Comparison of ENCODE assay signal across 18 cellular contexts in genomic region chr16:26391833-26392232, GRCh38.
A peak's percentile ranks its signal among the peaks of the same experiment; 100 is the strongest.
DNase-seq lines count a peak whose midpoint lies in the region; ATAC-seq, FAIRE-seq and TF ChIP-seq lines count a peak whose summit lies in the region.
"Had no signal": no experiment of that assay in that cellular context is flagged by ENCODE, and none has a peak within 500 bp of the region (broad histone marks: within the 10 kb centered on the region; RNA-seq: fewer than 3 reads in every experiment).

No MANE protein-coding gene starts in this region.

- H4K8ac ChIP-seq in mesendoderm (ENCODE audit: low read depth, low read length): no peak overlapping the region

- DNase-seq in SHP77 (lab: John Stamatoyannopoulos, UW) (peak; percentile 11 to 37), SHP77 treated with DMSO at 0.1 percent for 48 hours (lab: John Stamatoyannopoulos, UW) (no peak), NCI-H82 (lab: John Stamatoyannopoulos, UW) (peak; percentile 44), K562 (ENCODE audit: extremely low read depth in 1 of 4, low spot score in 3 of 4) (no peak), mesendoderm (peak; percentile 51), A172 (ENCODE audit: low spot score) (no peak), pancreas (no peak)
- DNase-seq in effector memory CD8-positive, alpha-beta T cell: no peak
- DNase-seq: ACHN; CD4-positive, CD25-positive, alpha-beta regulatory T cell; DMS53; GF-D8; GM23248; H9 had no signal

- no TSS peak for BruUV-seq in K562 (replicated peaks; lab: Mats Ljungman, UMichigan)

- H3K27ac ChIP-seq in K562 (ENCODE audit: extremely low read depth, low read depth, low read length): no peak overlapping the region
- no peak overlapping the region for H3K27ac ChIP-seq in mesendoderm (ENCODE audit: low read depth, low read length)
- no peak overlapping the region for H3K27ac ChIP-seq in pancreas
- H3K27ac ChIP-seq: 22Rv1; BLaER1 treated with 17β-estradiol and CSF1 and Interleukin-3, amounts not matched to agents 10 nM and 100 nM; GM23248 had no signal

- TF ChIP-seq EP300 in K562 (IDR thresholded peaks at IDR 0.05; ENCODE audit: low read length): no peak

- H2BK5ac ChIP-seq in mesendoderm (ENCODE audit: low read length): no peak overlapping the region

- no peaks in the 10 kb centered on the region for H3K36me3 Mint-ChIP-seq in effector memory CD8-positive, alpha-beta T cell (ENCODE audit: insufficient read depth)
- H3K36me3 Mint-ChIP-seq: CD4-positive, CD25-positive, alpha-beta regulatory T cell had no signal

- no peak for TF ChIP-seq POLR2A in K562 (conservative IDR thresholded peaks at IDR 0.05)

- H3K4me3 Mint-ChIP-seq in effector memory CD8-positive, alpha-beta T cell: no peak overlapping the region
- H3K4me3 Mint-ChIP-seq: CD4-positive, CD25-positive, alpha-beta regulatory T cell; H9 had no signal

- ATAC-seq in K562: no peak
- ATAC-seq in pancreas: no peak
- no peak for ATAC-seq in effector memory CD8-positive, alpha-beta T cell (replicated peaks)

- H2AFZ ChIP-seq in K562 (ENCODE audit: low read depth, low read length): no peak overlapping the region
- H2AFZ ChIP-seq: GM23248 had no signal

- H3K4ac ChIP-seq in mesendoderm (ENCODE audit: low read depth, low read length): no peak overlapping the region

- TF ChIP-seq CTCF in K562 (IDR thresholded peaks at IDR 0.05 in 2 of 3, conservative IDR thresholded peaks at IDR 0.05 in 1 of 3; ENCODE audit: insufficient read depth in 2 of 3, low read depth in 1 of 3, low read length in 3 of 3): no peak
- TF ChIP-seq CTCF in pancreas (IDR thresholded peaks at IDR 0.05): no peak

- intact Hi-C loops in K562 (cut with micrococcal nuclease): no loop called here
- intact Hi-C loops in pancreas (cut with DNase I): no loop called here

- no peaks in the 10 kb centered on the region for H3K9me1 ChIP-seq in K562 (ENCODE audit: control insufficient read depth, insufficient read depth, low read length)

- H3K4me1 Mint-ChIP-seq in effector memory CD8-positive, alpha-beta T cell (ENCODE audit: low read depth in 2 of 2): no peaks in the 10 kb centered on the region
- H3K4me1 Mint-ChIP-seq: CD4-positive, CD25-positive, alpha-beta regulatory T cell; H9 had no signal

- no peak overlapping the region for H3K9ac ChIP-seq in K562 (ENCODE audit: insufficient read depth in 1 of 2, low read depth in 2 of 2, low read length in 2 of 2)
- no peak overlapping the region for H3K9ac ChIP-seq in mesendoderm (ENCODE audit: low read length)
- H3K9ac ChIP-seq: BLaER1 treated with 17β-estradiol and CSF1 and Interleukin-3, amounts not matched to agents 10 nM and 100 nM; GM23248 had no signal

- H3K27me3 Mint-ChIP-seq in effector memory CD8-positive, alpha-beta T cell: peaks cover 19 to 21% of the 10 kb centered on the region in 2 donors
- H3K27me3 Mint-ChIP-seq: CD4-positive, CD25-positive, alpha-beta regulatory T cell had no signal

- H3K27me3 ChIP-seq in K562 (ENCODE audit: control insufficient read depth in 2 of 2, insufficient read depth in 2 of 2, low read length in 2 of 2) (no peaks in the 10 kb centered on the region), mesendoderm (ENCODE audit: insufficient read depth, low read length, poor library complexity) (no peaks in the 10 kb centered on the region), pancreas (peaks cover 0 to 14% (median 2%) of the 10 kb centered on the region in 4 donors)

- CTCF ChIA-PET in K562 (lab: Yijun Ruan, JAX; ENCODE audit: low intra/inter-chr PET ratio): no interaction called here

- H4K20me1 ChIP-seq in K562 (replicated peaks; ENCODE audit: control insufficient read depth, insufficient read depth, low read length): no peaks in the 10 kb centered on the region
- H4K20me1 ChIP-seq: BLaER1 treated with 17β-estradiol and CSF1 and Interleukin-3, amounts not matched to agents 10 nM and 100 nM had no signal

- no peak overlapping the region for H3K23ac ChIP-seq in mesendoderm (ENCODE audit: low read length)

- POLR2A ChIA-PET in K562 (lab: Yijun Ruan, JAX): no interaction called here

- H3K4me2 ChIP-seq in K562 (ENCODE audit: insufficient read depth, low read length) (no peak overlapping the region), mesendoderm (ENCODE audit: low read length) (no peak overlapping the region)
- H3K4me2 ChIP-seq: BLaER1 treated with 17β-estradiol and CSF1 and Interleukin-3, amounts not matched to agents 10 nM and 100 nM had no signal

- TF ChIP-seq RAD21 in K562 (CRISPR knock-in tag; conservative IDR thresholded peaks at IDR 0.05 in 1 of 2, IDR thresholded peaks at IDR 0.05 in 1 of 2): no peak

- no peak overlapping the region for H3K4me3 ChIP-seq in K562
- H3K4me3 ChIP-seq in mesendoderm (ENCODE audit: low read length): no peak overlapping the region
- H3K4me3 ChIP-seq in pancreas: no peak overlapping the region
- H3K4me3 ChIP-seq: BLaER1 treated with 17β-estradiol and CSF1 and Interleukin-3, amounts not matched to agents 10 nM and 100 nM; GM23248 had no signal

- no peak overlapping the region for H2BK15ac ChIP-seq in mesendoderm (replicated peaks; ENCODE audit: low read depth)

- peaks cover 3 to 7% of the 10 kb centered on the region in 2 donors for H3K9me3 Mint-ChIP-seq in effector memory CD8-positive, alpha-beta T cell
- H3K9me3 Mint-ChIP-seq: H9 had no signal

- H2AK5ac ChIP-seq in mesendoderm (ENCODE audit: low read length): no peak overlapping the region

- H3K4me1 ChIP-seq in K562 (replicated peaks in 1 of 2; ENCODE audit: control insufficient read depth in 2 of 2, insufficient read depth in 2 of 2, low read length in 2 of 2) (no peaks in the 10 kb centered on the region), mesendoderm (ENCODE audit: control insufficient read depth, low read depth, low read length) (no peaks in the 10 kb centered on the region), pancreas (no peaks in the 10 kb centered on the region)

- in situ Hi-C loops in K562 (cut with MboI): no loop called here

- H3K18ac ChIP-seq in mesendoderm (ENCODE audit: low read length): no peak overlapping the region

- H3K36me3 ChIP-seq in K562 (ENCODE audit: control insufficient read depth, insufficient read depth, low read length) (no peaks in the 10 kb centered on the region), mesendoderm (ENCODE audit: control insufficient read depth, insufficient read depth, low read length) (no peaks in the 10 kb centered on the region), pancreas (no peaks in the 10 kb centered on the region)
- H3K36me3 ChIP-seq: BLaER1 treated with 17β-estradiol and CSF1 and Interleukin-3, amounts not matched to agents 10 nM and 100 nM had no signal

- no peaks in the 10 kb centered on the region for H3K9me3 ChIP-seq in K562 (replicated peaks; ENCODE audit: control insufficient read depth, insufficient read depth, low read depth, low read length)
- no peaks in the 10 kb centered on the region for H3K9me3 ChIP-seq in pancreas

- no peaks in the 10 kb centered on the region for H3K79me1 ChIP-seq in mesendoderm (ENCODE audit: low read length)

- H3K79me2 ChIP-seq in K562 (ENCODE audit: control insufficient read depth, insufficient read depth, low read length): no peaks in the 10 kb centered on the region
- no peaks in the 10 kb centered on the region for H3K79me2 ChIP-seq in mesendoderm (ENCODE audit: control insufficient read depth, insufficient read depth, low read length)

- H2BK120ac ChIP-seq in mesendoderm (ENCODE audit: low read depth, low read length): no peak overlapping the region

- no peak overlapping the region for H4K5ac ChIP-seq in mesendoderm (ENCODE audit: low read length)

- FAIRE-seq in K562 (lab: Jason Lieb, UNC) (no peak), pancreas (lab: Jason Lieb, UNC) (no peak)
- FAIRE-seq: GM18507, HTR-8/SVneo had no signal

- no peak overlapping the region for H3K56ac ChIP-seq in mesendoderm (ENCODE audit: low read length)

- H3K27ac Mint-ChIP-seq in effector memory CD8-positive, alpha-beta T cell: no peak overlapping the region
- H3K27ac Mint-ChIP-seq: CD4-positive, CD25-positive, alpha-beta regulatory T cell; H9 had no signal

TF ChIP-seq in K562, 482 proteins besides CTCF, POLR2A, EP300 and RAD21 (continues in another document):
- TF ChIP-seq SIX5 (IDR thresholded peaks at IDR 0.05; ENCODE audit: borderline replicate concordance in 1 of 2, insufficient read depth in 1 of 2, low read depth in 1 of 2, low read length in 2 of 2) (peak; percentile 28 to 29; a peak in 2 of 4 replicates), ZNF77 (CRISPR knock-in tag; IDR thresholded peaks at IDR 0.05) (no peak), USF2 (CRISPR knock-in tag; IDR thresholded peaks at IDR 0.05) (peak; percentile 61), GATAD2B (IDR thresholded peaks at IDR 0.05; ENCODE audit: borderline replicate concordance) (no peak), KLF16 (IDR thresholded peaks at IDR 0.05) (no peak), SPI1 (IDR thresholded peaks at IDR 0.05; ENCODE audit: borderline replicate concordance, low read depth, low read length) (peak; percentile 12; the same call in 1 of the 2 replicates), TAF15 (IDR thresholded peaks at IDR 0.05; ENCODE audit: low read depth, low read length) (no peak), HCFC1 (IDR thresholded peaks at IDR 0.05; ENCODE audit: low read depth, low read length) (peak; percentile 67), ARID2 (IDR thresholded peaks at IDR 0.05) (no peak), TCFL5 (CRISPR knock-in tag; conservative IDR thresholded peaks at IDR 0.05) (no peak), RBM39 (optimal IDR thresholded peaks at IDR 0.05; ENCODE audit: low read depth, low read length) (no peak), RAD51 (IDR thresholded peaks at IDR 0.05; ENCODE audit: borderline replicate concordance, low read depth) (peak; percentile 54; the same call in 1 of the 2 replicates)
- TF ChIP-seq, protein P1, sequence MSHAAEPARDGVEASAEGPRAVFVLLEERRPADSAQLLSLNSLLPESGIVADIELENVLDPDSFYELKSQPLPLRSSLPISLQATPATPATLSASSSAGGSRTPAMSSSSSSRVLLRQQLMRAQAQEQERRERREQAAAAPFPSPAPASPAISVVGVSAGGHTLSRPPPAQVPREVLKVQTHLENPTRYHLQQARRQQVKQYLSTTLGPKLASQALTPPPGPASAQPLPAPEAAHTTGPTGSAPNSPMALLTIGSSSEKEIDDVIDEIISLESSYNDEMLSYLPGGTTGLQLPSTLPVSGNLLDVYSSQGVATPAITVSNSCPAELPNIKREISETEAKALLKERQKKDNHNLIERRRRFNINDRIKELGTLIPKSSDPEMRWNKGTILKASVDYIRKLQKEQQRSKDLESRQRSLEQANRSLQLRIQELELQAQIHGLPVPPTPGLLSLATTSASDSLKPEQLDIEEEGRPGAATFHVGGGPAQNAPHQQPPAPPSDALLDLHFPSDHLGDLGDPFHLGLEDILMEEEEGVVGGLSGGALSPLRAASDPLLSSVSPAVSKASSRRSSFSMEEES (CRISPR knock-in tag; IDR thresholded peaks at IDR 0.05): peak; percentile 70

Comparison
In these comparisons a context has a peak if more than half of its experiments do, and no peak if none do; other contexts are left out.
1. DNase-seq: peak in SHP77 (2 of 2), NCI-H82 (single experiment) and mesendoderm (single experiment); none in SHP77 treated with DMSO at 0.1 percent for 48 hours (single experiment), K562 (0 of 4), A172 (single experiment), pancreas (0 of 6) and effector memory CD8-positive, alpha-beta T cell (0 of 3).